18 cellular contexts compared by ENCODE assay signal in the genomic region with DNA sequence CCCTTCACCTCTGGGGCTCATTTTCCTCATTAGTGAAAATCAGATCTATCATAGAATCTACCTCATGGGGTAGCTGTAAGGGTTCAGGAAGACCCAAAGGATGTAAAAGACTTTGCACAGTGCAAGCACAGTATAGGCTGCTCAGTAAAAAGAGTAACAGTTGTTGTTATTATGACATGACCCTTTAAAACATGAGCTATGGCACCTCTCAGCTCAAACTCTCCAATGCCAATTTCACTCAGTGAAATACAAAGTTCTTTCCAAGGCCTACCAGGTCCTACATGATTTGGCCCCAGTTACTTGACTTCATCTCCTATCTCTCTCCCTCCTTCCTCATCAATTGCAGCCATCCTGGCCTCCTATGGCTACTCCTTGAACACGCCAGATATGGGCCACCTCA. TPM values are rescaled to one million over a fixed set of nuclear protein-coding genes. Genes with fewer than 3 reads are reported as not detected.
DNase-seq lines count a peak whose midpoint lies in the region; ATAC-seq and TF ChIP-seq lines count a peak whose summit lies in the region.
"Had no signal": no experiment of that assay in that cellular context is flagged by ENCODE, and none has a peak within 500 bp of the region (broad histone marks: within the 10 kb centered on the region; RNA-seq: fewer than 3 reads in every experiment).

No MANE protein-coding gene starts in this region.

- no peak overlapping the region for H3K4me3 Mint-ChIP-seq in activated CD4-positive, alpha-beta T cell treated with anti-CD3 and anti-CD28 coated beads for 36 hours
- peak overlapping the region; percentile 36 for H3K4me3 Mint-ChIP-seq in natural killer cell treated with Interleukin-12 subunit alpha and Interleukin-12 subunit beta and Interleukin-15 and Interleukin-18, amount 100 ng/mL, for 72 hours
- H3K4me3 Mint-ChIP-seq in natural killer cell (no peak overlapping the region), neural progenitor cell (no peak overlapping the region)
- H3K4me3 Mint-ChIP-seq in activated naive CD8-positive, alpha-beta T cell treated with anti-CD3 and anti-CD28 coated beads, Interleukin-2, amount 10 ng/mL, durations not matched to agents 7 days and 5 days, result no peak overlapping the region
- H3K4me3 Mint-ChIP-seq in stimulated activated memory B cell treated with anti-CD40 and anti-IgM and Interleukin-4, amounts not matched to agents 10 μg/mL and 1 μg/mL and 100 μg/mL, for 72 hours, result no peak overlapping the region
- H3K4me3 Mint-ChIP-seq: H9 had no signal

- H3K9me3 ChIP-seq in neural progenitor cell (ENCODE audit: low read depth), result no peaks in the 10 kb centered on the region
- H3K9me3 ChIP-seq: BLaER1 treated with 17β-estradiol and CSF1 and Interleukin-3, amounts not matched to agents 10 nM and 100 nM; Peyer's patch had no signal

- H3K4me2 ChIP-seq in neural progenitor cell, result no peak overlapping the region

- no peaks in the 10 kb centered on the region for H3K27me3 ChIP-seq in neural progenitor cell
- H3K27me3 ChIP-seq: BLaER1 treated with 17β-estradiol and CSF1 and Interleukin-3, amounts not matched to agents 10 nM and 100 nM; Peyer's patch had no signal

- peaks cover 3% of the 10 kb centered on the region for H4K20me1 ChIP-seq in neural progenitor cell (ENCODE audit: low read depth)

- H3K36me3 Mint-ChIP-seq in activated CD4-positive, alpha-beta T cell treated with anti-CD3 and anti-CD28 coated beads for 36 hours (ENCODE audit: low read depth), result peaks cover 57% of the 10 kb centered on the region
- H3K36me3 Mint-ChIP-seq in natural killer cell treated with Interleukin-12 subunit alpha and Interleukin-12 subunit beta and Interleukin-15 and Interleukin-18, amount 100 ng/mL, for 72 hours, result peaks cover 40% of the 10 kb centered on the region
- peaks cover 7% of the 10 kb centered on the region for H3K36me3 Mint-ChIP-seq in natural killer cell
- H3K36me3 Mint-ChIP-seq in activated naive CD8-positive, alpha-beta T cell treated with anti-CD3 and anti-CD28 coated beads, Interleukin-2, amount 10 ng/mL, durations not matched to agents 7 days and 5 days, result peaks cover 34% of the 10 kb centered on the region
- H3K36me3 Mint-ChIP-seq in stimulated activated memory B cell treated with anti-CD40 and anti-IgM and Interleukin-4, amounts not matched to agents 10 μg/mL and 1 μg/mL and 100 μg/mL, for 72 hours, result peaks cover 40% of the 10 kb centered on the region
- peaks cover 33% of the 10 kb centered on the region for H3K36me3 Mint-ChIP-seq in neural progenitor cell

- no peak overlapping the region for H2AFZ ChIP-seq in neural progenitor cell (replicated peaks)

- no peak overlapping the region for H3K27ac ChIP-seq in neural progenitor cell
- H3K27ac ChIP-seq: Peyer's patch had no signal

- H3K36me3 ChIP-seq in neural progenitor cell, result no peaks in the 10 kb centered on the region

- no peaks in the 10 kb centered on the region for H3K9me3 Mint-ChIP-seq in activated CD4-positive, alpha-beta T cell treated with anti-CD3 and anti-CD28 coated beads for 36 hours (ENCODE audit: low read depth)
- H3K9me3 Mint-ChIP-seq in natural killer cell treated with Interleukin-12 subunit alpha and Interleukin-12 subunit beta and Interleukin-15 and Interleukin-18, amount 100 ng/mL, for 72 hours, result no peaks in the 10 kb centered on the region
- H3K9me3 Mint-ChIP-seq in natural killer cell, result no peaks in the 10 kb centered on the region
- H3K9me3 Mint-ChIP-seq in activated naive CD8-positive, alpha-beta T cell treated with anti-CD3 and anti-CD28 coated beads, Interleukin-2, amount 10 ng/mL, durations not matched to agents 7 days and 5 days, result no peaks in the 10 kb centered on the region
- H3K9me3 Mint-ChIP-seq in stimulated activated memory B cell treated with anti-CD40 and anti-IgM and Interleukin-4, amounts not matched to agents 10 μg/mL and 1 μg/mL and 100 μg/mL, for 72 hours, result no peaks in the 10 kb centered on the region
- H3K9me3 Mint-ChIP-seq in neural progenitor cell, result no peaks in the 10 kb centered on the region
- H3K9me3 Mint-ChIP-seq: H9 had no signal

- H3K27ac Mint-ChIP-seq in activated CD4-positive, alpha-beta T cell treated with anti-CD3 and anti-CD28 coated beads for 36 hours, result peak overlapping the region; percentile 49
- peak overlapping the region; percentile 93 to 100 for H3K27ac Mint-ChIP-seq in natural killer cell treated with Interleukin-12 subunit alpha and Interleukin-12 subunit beta and Interleukin-15 and Interleukin-18, amount 100 ng/mL, for 72 hours
- H3K27ac Mint-ChIP-seq in natural killer cell (no peak overlapping the region), neural progenitor cell (no peak overlapping the region)
- peak overlapping the region; percentile 46 for H3K27ac Mint-ChIP-seq in activated naive CD8-positive, alpha-beta T cell treated with anti-CD3 and anti-CD28 coated beads, Interleukin-2, amount 10 ng/mL, durations not matched to agents 7 days and 5 days
- H3K27ac Mint-ChIP-seq in stimulated activated memory B cell treated with anti-CD40 and anti-IgM and Interleukin-4, amounts not matched to agents 10 μg/mL and 1 μg/mL and 100 μg/mL, for 72 hours, result peak overlapping the region; percentile 96
- H3K27ac Mint-ChIP-seq: H9 had no signal

- intact Hi-C loops in activated CD4-positive, alpha-beta T cell treated with anti-CD3 and anti-CD28 coated beads for 36 hours (cut with DNase I, micrococcal nuclease), result loop anchor here in 1 of 2 experiments (5.0 kb wide), 1 partner anchor 1793 kb away; the partner anchor contains the start of gene RABAC1
- intact Hi-C loops in natural killer cell (cut with micrococcal nuclease), result no loop called here

- POLR2A ChIA-PET in activated CD4-positive, alpha-beta T cell treated with anti-CD3 and anti-CD28 coated beads for 36 hours (lab: Charles Lee), result no interaction called here
- POLR2A ChIA-PET in activated naive CD8-positive, alpha-beta T cell treated with anti-CD3 and anti-CD28 coated beads, Interleukin-2, amount 10 ng/mL, durations not matched to agents 7 days and 5 days (lab: Charles Lee), result interaction anchor here (1.2 to 1.4 kb wide), 2 partner anchors 29 to 31 kb away, joined by 3 read pairs; partner anchors contain the start of gene KCNN4

- no peak for ATAC-seq in activated CD4-positive, alpha-beta T cell treated with anti-CD3 and anti-CD28 coated beads for 36 hours
- ATAC-seq in natural killer cell treated with Interleukin-12 subunit alpha and Interleukin-12 subunit beta and Interleukin-15 and Interleukin-18, amount 100 ng/mL, for 72 hours, result no peak
- ATAC-seq in natural killer cell, result no peak
- ATAC-seq in activated naive CD8-positive, alpha-beta T cell treated with anti-CD3 and anti-CD28 coated beads, Interleukin-2, amount 10 ng/mL, durations not matched to agents 7 days and 5 days (ENCODE audit: low read depth), result no peak
- no peak for ATAC-seq in stimulated activated memory B cell treated with anti-CD40 and anti-IgM and Interleukin-4, amounts not matched to agents 10 μg/mL and 1 μg/mL and 100 μg/mL, for 72 hours

- H3K27me3 Mint-ChIP-seq in activated CD4-positive, alpha-beta T cell treated with anti-CD3 and anti-CD28 coated beads for 36 hours, result no peaks in the 10 kb centered on the region
- H3K27me3 Mint-ChIP-seq in natural killer cell treated with Interleukin-12 subunit alpha and Interleukin-12 subunit beta and Interleukin-15 and Interleukin-18, amount 100 ng/mL, for 72 hours, result no peaks in the 10 kb centered on the region
- H3K27me3 Mint-ChIP-seq in natural killer cell (ENCODE audit: low read depth in 2 of 2), result peaks cover 0 to 2% of the 10 kb centered on the region in 2 donors
- H3K27me3 Mint-ChIP-seq in activated naive CD8-positive, alpha-beta T cell treated with anti-CD3 and anti-CD28 coated beads, Interleukin-2, amount 10 ng/mL, durations not matched to agents 7 days and 5 days, result no peaks in the 10 kb centered on the region
- H3K27me3 Mint-ChIP-seq in stimulated activated memory B cell treated with anti-CD40 and anti-IgM and Interleukin-4, amounts not matched to agents 10 μg/mL and 1 μg/mL and 100 μg/mL, for 72 hours, result no peaks in the 10 kb centered on the region
- H3K27me3 Mint-ChIP-seq in neural progenitor cell (ENCODE audit: insufficient read depth, low read depth), result peaks cover 2% of the 10 kb centered on the region

- DNase-seq in activated CD4-positive, alpha-beta T cell treated with anti-CD3 and anti-CD28 coated beads for 36 hours, result no peak
- no peak for DNase-seq in activated CD4-positive, alpha-beta T cell treated with anti-CD3 and anti-CD28 coated beads for 1 hour
- no peak for DNase-seq in natural killer cell treated with Interleukin-12 subunit alpha and Interleukin-12 subunit beta and Interleukin-15 and Interleukin-18, amount 100 ng/mL, for 72 hours (ENCODE audit: low spot score)
- DNase-seq in natural killer cell (no peak), NCI-H2081 treated with DMSO at 0.1 percent for 48 hours (lab: John Stamatoyannopoulos, UW) (no peak), neural progenitor cell (ENCODE audit: low spot score) (no peak)
- DNase-seq in activated naive CD8-positive, alpha-beta T cell treated with anti-CD3 and anti-CD28 coated beads, Interleukin-2, amount 10 ng/mL, durations not matched to agents 7 days and 5 days, result no peak
- DNase-seq: 8988T, COR-L47, DMS153, EL, H9, NCI-H1417 treated with DMSO at 0.1 percent for 48 hours, NCI-H2029 treated with DMSO at 0.1 percent for 48 hours, NCI-H510A treated with DMSO at 0.1 percent for 48 hours, Peyer's patch had no signal

- no peak overlapping the region for H3K9ac ChIP-seq in neural progenitor cell

- H3F3A ChIP-seq in neural progenitor cell (ENCODE audit: low read depth), result peaks cover 3% of the 10 kb centered on the region

- H3K4me1 Mint-ChIP-seq in activated CD4-positive, alpha-beta T cell treated with anti-CD3 and anti-CD28 coated beads for 36 hours, result peaks cover 49% of the 10 kb centered on the region
- peaks cover 62 to 70% of the 10 kb centered on the region in 2 donors for H3K4me1 Mint-ChIP-seq in natural killer cell treated with Interleukin-12 subunit alpha and Interleukin-12 subunit beta and Interleukin-15 and Interleukin-18, amount 100 ng/mL, for 72 hours (ENCODE audit: low read depth in 2 of 2)
- H3K4me1 Mint-ChIP-seq in natural killer cell (peaks cover 25 to 37% of the 10 kb centered on the region in 2 donors), neural progenitor cell (peaks cover 11% of the 10 kb centered on the region)
- H3K4me1 Mint-ChIP-seq in activated naive CD8-positive, alpha-beta T cell treated with anti-CD3 and anti-CD28 coated beads, Interleukin-2, amount 10 ng/mL, durations not matched to agents 7 days and 5 days, result peaks cover 27% of the 10 kb centered on the region
- H3K4me1 Mint-ChIP-seq in stimulated activated memory B cell treated with anti-CD40 and anti-IgM and Interleukin-4, amounts not matched to agents 10 μg/mL and 1 μg/mL and 100 μg/mL, for 72 hours, result peaks cover 66% of the 10 kb centered on the region

- TF ChIP-seq CTCF in natural killer cell (IDR thresholded peaks at IDR 0.05), result no peak
- no peak for TF ChIP-seq CTCF in neural progenitor cell (IDR thresholded peaks at IDR 0.05)

- H3K4me3 ChIP-seq in neural progenitor cell, result no peak overlapping the region
- H3K4me3 ChIP-seq: BLaER1 treated with 17β-estradiol and CSF1 and Interleukin-3, amounts not matched to agents 10 nM and 100 nM; Peyer's patch had no signal

- H3K4me1 ChIP-seq in neural progenitor cell, result no peaks in the 10 kb centered on the region

- H3K79me2 ChIP-seq in neural progenitor cell (ENCODE audit: low read depth), result peaks cover 25% of the 10 kb centered on the region

- CTCF ChIA-PET in activated CD4-positive, alpha-beta T cell treated with anti-CD3 and anti-CD28 coated beads for 36 hours (lab: Charles Lee), result interaction anchor here (1.1 to 1.5 kb wide), 5 partner anchors 15 to 80 kb away, joined by 3 to 6 read pairs (median 4); partner anchors contain the start of gene PLAUR

RNA-seq across cellular contexts. Expression of gene SMG9, which starts 4.9 kb away (rescaled TPM):
- total RNA-seq in activated CD4-positive, alpha-beta T cell treated with anti-CD3 and anti-CD28 coated beads for 36 hours, result 10 to 100 TPM; 64.4 to 65.2 TPM
- total RNA-seq in natural killer cell treated with Interleukin-12 subunit alpha and Interleukin-12 subunit beta and Interleukin-15 and Interleukin-18, amount 100 ng/mL, for 72 hours, result 100 to 1,000 TPM in 1 of 2 donors, 10 to 100 TPM in 1; 89.4 to 103 TPM
- total RNA-seq in natural killer cell, result 10 to 100 TPM; 23.3 to 37.4 (median 28.3) TPM
- 10 to 100 TPM; 48.9 to 49.9 TPM for total RNA-seq in activated naive CD8-positive, alpha-beta T cell treated with anti-CD3 and anti-CD28 coated beads, Interleukin-2, amount 10 ng/mL, durations not matched to agents 7 days and 5 days
- total RNA-seq in neural progenitor cell (ENCODE audit: low replicate concordance), result 33.1 and 33.4 TPM in 2 replicates

RNA-seq across cellular contexts. Expression of gene KCNN4, which starts 30.9 kb away (rescaled TPM):
- total RNA-seq in activated CD4-positive, alpha-beta T cell treated with anti-CD3 and anti-CD28 coated beads for 36 hours, result 100 to 1,000 TPM; 103 to 110 TPM
- 100 to 1,000 TPM in 1 of 2 donors, 10 to 100 TPM in 1; 99.4 to 107 TPM for total RNA-seq in natural killer cell treated with Interleukin-12 subunit alpha and Interleukin-12 subunit beta and Interleukin-15 and Interleukin-18, amount 100 ng/mL, for 72 hours
- 1 to 10 TPM in 2 of 3 donors, under 1 TPM in 1; 0.72 to 7.1 (median 1.4) TPM for total RNA-seq in natural killer cell
- total RNA-seq in activated naive CD8-positive, alpha-beta T cell treated with anti-CD3 and anti-CD28 coated beads, Interleukin-2, amount 10 ng/mL, durations not matched to agents 7 days and 5 days, result 10 to 100 TPM; 38.3 to 45.4 TPM
- 0.40 TPM in 1 of 2 replicates, not detected in the other for total RNA-seq in neural progenitor cell (ENCODE audit: low replicate concordance)

RNA-seq across cellular contexts. Expression of gene IRGC, which starts 34.0 kb away (rescaled TPM):
- total RNA-seq in activated CD4-positive, alpha-beta T cell treated with anti-CD3 and anti-CD28 coated beads for 36 hours, result not detected
- not detected for total RNA-seq in natural killer cell treated with Interleukin-12 subunit alpha and Interleukin-12 subunit beta and Interleukin-15 and Interleukin-18, amount 100 ng/mL, for 72 hours
- total RNA-seq in natural killer cell (not detected), neural progenitor cell (ENCODE audit: low replicate concordance) (not detected in 2 replicates)
- total RNA-seq in activated naive CD8-positive, alpha-beta T cell treated with anti-CD3 and anti-CD28 coated beads, Interleukin-2, amount 10 ng/mL, durations not matched to agents 7 days and 5 days, result not detected
- total RNA-seq: H9, Peyer's patch had no signal

RNA-seq across cellular contexts. Expression of gene LYPD5, which starts 52.3 kb away (rescaled TPM):
- 1 to 10 TPM in 1 of 2 experiments, under 1 TPM in 1; 0.86 to 1.2 TPM for total RNA-seq in activated CD4-positive, alpha-beta T cell treated with anti-CD3 and anti-CD28 coated beads for 36 hours
- total RNA-seq in natural killer cell treated with Interleukin-12 subunit alpha and Interleukin-12 subunit beta and Interleukin-15 and Interleukin-18, amount 100 ng/mL, for 72 hours, result under 1 TPM in 1 of 2 donors, not detected in 1; 0.29 TPM
- total RNA-seq in natural killer cell (not detected), neural progenitor cell (ENCODE audit: low replicate concordance) (0.12 TPM in 1 of 2 replicates, not detected in the other)
- 1 to 10 TPM; 1.9 to 2.0 TPM for total RNA-seq in activated naive CD8-positive, alpha-beta T cell treated with anti-CD3 and anti-CD28 coated beads, Interleukin-2, amount 10 ng/mL, durations not matched to agents 7 days and 5 days

Comparison
In these comparisons a context has a peak if more than half of its experiments do, and no peak if none do; other contexts are left out.
1. H3K27ac Mint-ChIP-seq: peak in activated CD4-positive, alpha-beta T cell treated with anti-CD3 and anti-CD28 coated beads for 36 hours (single experiment), natural killer cell treated with Interleukin-12 subunit alpha and Interleukin-12 subunit beta and Interleukin-15 and Interleukin-18, amount 100 ng/mL, for 72 hours (2 of 2), activated naive CD8-positive, alpha-beta T cell treated with anti-CD3 and anti-CD28 coated beads, Interleukin-2, amount 10 ng/mL, durations not matched to agents 7 days and 5 days (single experiment) and stimulated activated memory B cell treated with anti-CD40 and anti-IgM and Interleukin-4, amounts not matched to agents 10 μg/mL and 1 μg/mL and 100 μg/mL, for 72 hours (single experiment); none in natural killer cell (0 of 2) and neural progenitor cell (single experiment).
2. RNA of gene KCNN4, which starts 30.9 kb away (total RNA-seq): 103 to 110 TPM in activated CD4-positive, alpha-beta T cell treated with anti-CD3 and anti-CD28 coated beads for 36 hours, 99.4 to 107 TPM in natural killer cell treated with Interleukin-12 subunit alpha and Interleukin-12 subunit beta and Interleukin-15 and Interleukin-18, amount 100 ng/mL, for 72 hours and 38.3 to 45.4 TPM in activated naive CD8-positive, alpha-beta T cell treated with anti-CD3 and anti-CD28 coated beads, Interleukin-2, amount 10 ng/mL, durations not matched to agents 7 days and 5 days; 0.72 to 7.1 TPM in natural killer cell and 0.40 TPM in neural progenitor cell; every median in the first group is over 4 times any median in the second.